16 cellular contexts compared by ENCODE assay signal in genomic region chr10:84095821-84096497, GRCh38. TPM values are rescaled to one million over a fixed set of nuclear protein-coding genes. Genes with fewer than 3 reads are reported as not detected.
DNase-seq lines count a peak whose midpoint lies in the region; ATAC-seq and TF ChIP-seq lines count a peak whose summit lies in the region.
"Had no signal": no experiment of that assay in that cellular context is flagged by ENCODE, and none has a peak within 500 bp of the region (broad histone marks: within the 10 kb centered on the region; RNA-seq: fewer than 3 reads in every experiment).

No MANE protein-coding gene starts in this region.

- H2AK5ac ChIP-seq in trophoblast cell (ENCODE audit: low read length): no peak overlapping the region

- peak; percentile 45; the same call in 2 of the 3 replicates for ATAC-seq in RWPE2 (ENCODE audit: low read depth)

- H3K23ac ChIP-seq in trophoblast cell (ENCODE audit: low read length): no peak overlapping the region

- no peak overlapping the region for H2AFZ ChIP-seq in trophoblast cell (ENCODE audit: insufficient read depth, low read length, poor library complexity)

- no peaks in the 10 kb centered on the region for H3K4me1 ChIP-seq in RWPE2 (ENCODE audit: insufficient read depth, poor library complexity, severe bottlenecking)
- H3K4me1 ChIP-seq in left ventricle myocardium inferior: peaks cover 18% of the 10 kb centered on the region
- no peaks in the 10 kb centered on the region for H3K4me1 ChIP-seq in trophoblast cell (ENCODE audit: control insufficient read depth in 1 of 2, insufficient read depth in 2 of 2, low read length in 2 of 2)
- H3K4me1 ChIP-seq in SJCRH30: no peaks in the 10 kb centered on the region
- H3K4me1 ChIP-seq: BLaER1, Peyer's patch had no signal

- H3K9ac ChIP-seq in trophoblast cell (ENCODE audit: low read length): no peak overlapping the region
- H3K9ac ChIP-seq: BLaER1 had no signal

- H2BK5ac ChIP-seq in trophoblast cell (ENCODE audit: low read depth, low read length, poor library complexity): no peak overlapping the region

- no CpG with 5 or more reads among the region's 4 CpGs for WGBS in trophoblast cell (ENCODE audit: extremely low coverage, insufficient coverage, insufficient read length)

- H3K27ac ChIP-seq in RWPE2 (ENCODE audit: poor library complexity, severe bottlenecking): no peak overlapping the region
- peak overlapping the region; percentile 44 for H3K27ac ChIP-seq in left ventricle myocardium inferior (replicated peaks)
- no peak overlapping the region for H3K27ac ChIP-seq in trophoblast cell (ENCODE audit: low read depth, low read length)
- no peak overlapping the region for H3K27ac ChIP-seq in SJCRH30
- H3K27ac ChIP-seq: BLaER1, Peyer's patch, transverse colon had no signal

- DNase-seq in RWPE2 (ENCODE audit: low spot score): no peak
- peak; percentile 34 for DNase-seq in choroid plexus epithelial cell (ENCODE audit: low read depth)
- DNase-seq in left ventricle myocardium inferior: peak; percentile 29
- peak; percentile 42 to 81 for DNase-seq in trophoblast cell
- DNase-seq in SJCRH30: no peak
- DNase-seq in UCSD-AML1 (lab: John Stamatoyannopoulos, UW; ENCODE audit: unreplicated experiment): no peak
- DNase-seq in NCI-H187 treated with DMSO at 0.1 percent for 48 hours (lab: John Stamatoyannopoulos, UW): no peak
- DNase-seq: activated CD4-positive, alpha-beta T cell treated with anti-CD3 and anti-CD28 coated beads, Interleukin-2, amount 50 U/mL, for 1 hour; activated naive CD4-positive, alpha-beta T cell treated with anti-CD3 and anti-CD28 coated beads for 36 hours; erythroblast; NCI-H1048; NCI-H2107; NCI-H774; Peyer's patch; transverse colon had no signal

- H3K4ac ChIP-seq in trophoblast cell (ENCODE audit: low read depth, low read length): no peak overlapping the region

- no peak overlapping the region for H3K14ac ChIP-seq in trophoblast cell (ENCODE audit: low read length)

- no peak overlapping the region for H4K12ac ChIP-seq in trophoblast cell (ENCODE audit: low read depth, low read length)

- H3K79me1 ChIP-seq in trophoblast cell (ENCODE audit: low read length): no peaks in the 10 kb centered on the region

- no peaks in the 10 kb centered on the region for H3K36me3 ChIP-seq in RWPE2 (ENCODE audit: low read depth)
- H3K36me3 ChIP-seq in left ventricle myocardium inferior: no peaks in the 10 kb centered on the region
- H3K36me3 ChIP-seq in trophoblast cell (ENCODE audit: control insufficient read depth in 1 of 2, insufficient read depth in 2 of 2, low read length in 2 of 2): no peaks in the 10 kb centered on the region
- no peaks in the 10 kb centered on the region for H3K36me3 ChIP-seq in SJCRH30
- H3K36me3 ChIP-seq: BLaER1, Peyer's patch, transverse colon had no signal

- H3K27me3 ChIP-seq in RWPE2 (ENCODE audit: insufficient read depth, poor library complexity, severe bottlenecking) (no peaks in the 10 kb centered on the region), left ventricle myocardium inferior (ENCODE audit: low read depth) (peaks cover 5% of the 10 kb centered on the region), trophoblast cell (ENCODE audit: insufficient read depth, low read length) (no peaks in the 10 kb centered on the region), SJCRH30 (no peaks in the 10 kb centered on the region)
- H3K27me3 ChIP-seq: BLaER1, Peyer's patch, transverse colon had no signal

- intact Hi-C loops in left ventricle myocardium inferior (cut with micrococcal nuclease): no loop called here

- H3K4me3 ChIP-seq in RWPE2 (ENCODE audit: severe bottlenecking) (no peak overlapping the region), choroid plexus epithelial cell (ENCODE audit: low read depth, low read length) (no peak overlapping the region), left ventricle myocardium inferior (no peak overlapping the region), trophoblast cell (ENCODE audit: low read depth, low read length) (no peak overlapping the region), SJCRH30 (no peak overlapping the region)
- H3K4me3 ChIP-seq: BLaER1, Peyer's patch, transverse colon had no signal

- H3K9me3 ChIP-seq in RWPE2 (ENCODE audit: severe bottlenecking) (no peaks in the 10 kb centered on the region), left ventricle myocardium inferior (replicated peaks) (no peaks in the 10 kb centered on the region), trophoblast cell (ENCODE audit: insufficient read depth, low read depth, low read length) (no peaks in the 10 kb centered on the region), SJCRH30 (replicated peaks) (no peaks in the 10 kb centered on the region)
- H3K9me3 ChIP-seq: BLaER1, Peyer's patch, transverse colon had no signal

- no peak overlapping the region for H2BK12ac ChIP-seq in trophoblast cell (ENCODE audit: low read length)

- no peak overlapping the region for H4K8ac ChIP-seq in trophoblast cell (ENCODE audit: low read depth, low read length)

- H4K91ac ChIP-seq in trophoblast cell (ENCODE audit: low read depth, low read length): no peak overlapping the region

- H3K4me2 ChIP-seq in trophoblast cell (ENCODE audit: low read length): no peak overlapping the region
- H3K4me2 ChIP-seq: BLaER1 had no signal

- H3K18ac ChIP-seq in trophoblast cell (ENCODE audit: low read length): no peak overlapping the region

- no peak for TF ChIP-seq CTCF in RWPE2 (IDR thresholded peaks at IDR 0.05; ENCODE audit: poor library complexity, severe bottlenecking)
- TF ChIP-seq CTCF in choroid plexus epithelial cell (conservative IDR thresholded peaks at IDR 0.05; ENCODE audit: low read depth, low read length): no peak
- no peak for TF ChIP-seq CTCF in left ventricle myocardium inferior (IDR thresholded peaks at IDR 0.05; ENCODE audit: borderline replicate concordance)

- no peaks in the 10 kb centered on the region for H3K79me2 ChIP-seq in trophoblast cell (ENCODE audit: control insufficient read depth, insufficient read depth, low read length, poor library complexity)

- no peak overlapping the region for H2BK120ac ChIP-seq in trophoblast cell (ENCODE audit: insufficient read depth, low read length, poor library complexity)

RNA-seq across cellular contexts. Expression of gene GHITM, which starts 43.4 kb away (rescaled TPM):
- total RNA-seq in left ventricle myocardium inferior: 468 TPM
- polyA plus RNA-seq in trophoblast cell (2013): 72.0 and 73.8 TPM in 2 replicates
- total RNA-seq in SJCRH30 (2014; rRNA removed; shearing (Covaris generic)): 123 and 125 TPM in 2 replicates

Comparison
In these comparisons a context has a peak if more than half of its experiments do, and no peak if none do; other contexts are left out.
1. DNase-seq: peak in choroid plexus epithelial cell (single experiment), left ventricle myocardium inferior (single experiment) and trophoblast cell (2 of 2); none in RWPE2 (single experiment), SJCRH30 (0 of 2), UCSD-AML1 (single experiment) and NCI-H187 treated with DMSO at 0.1 percent for 48 hours (single experiment).